ENCODE assay signal across 9 cellular contexts in genomic region chr11:110712643-110713468, GRCh38. TPM values are rescaled to one million over a fixed set of nuclear protein-coding genes. Genes with fewer than 3 reads are reported as not detected.
DNase-seq lines count a peak whose midpoint lies in the region; ATAC-seq and TF ChIP-seq lines count a peak whose summit lies in the region.
"Had no signal": no experiment of that assay in that cellular context is flagged by ENCODE, and none has a peak within 500 bp of the region (broad histone marks: within the 10 kb centered on the region; RNA-seq: fewer than 3 reads in every experiment).

No MANE protein-coding gene starts in this region.

- H3K9me3 Mint-ChIP-seq in activated T-cell treated with anti-CD3 and anti-CD28 coated beads, Interleukin-2, amount 50 U/mL, for 24 hours = no peaks in the 10 kb centered on the region
- no peaks in the 10 kb centered on the region for H3K9me3 Mint-ChIP-seq in dendritic cell treated with granulocyte-macrophage colony-stimulating factor and Interleukin-4, amounts not matched to agents 40 ng/mL and 50 ng/mL, for 4 days

- ATAC-seq in HG02938 (IDR thresholded peaks at IDR 0.05; ENCODE audit: unreplicated experiment) = peak; percentile 35

- no peak overlapping the region for H3K27ac Mint-ChIP-seq in activated T-cell treated with anti-CD3 and anti-CD28 coated beads, Interleukin-2, amount 50 U/mL, for 24 hours
- no peak overlapping the region for H3K27ac Mint-ChIP-seq in dendritic cell treated with granulocyte-macrophage colony-stimulating factor and Interleukin-4, amounts not matched to agents 40 ng/mL and 50 ng/mL, for 4 days

- DNase-seq in activated T-cell treated with anti-CD3 and anti-CD28 coated beads, Interleukin-2, amount 50 U/mL, for 24 hours = no peak
- DNase-seq in activated T-cell treated with anti-CD3 and anti-CD28 coated beads, Interleukin-2, amount 50 U/mL, for 48 hours = no peak
- no peak for DNase-seq in NT2/D1 (ENCODE audit: low read depth, low spot score)
- no peak for DNase-seq in lower leg skin (ENCODE audit: low spot score in 2 of 2)
- DNase-seq in stomach = no peak
- DNase-seq in SKM-1 treated with dmso at 0.1 percent for 144 hours (lab: John Stamatoyannopoulos, UW; ENCODE audit: unreplicated experiment) = no peak

- H3K9ac ChIP-seq in NT2/D1 (ENCODE audit: insufficient read length, low read depth) = peak overlapping the region; percentile 74

- peaks cover 64% of the 10 kb centered on the region for H3K27me3 Mint-ChIP-seq in activated T-cell treated with anti-CD3 and anti-CD28 coated beads, Interleukin-2, amount 50 U/mL, for 24 hours
- H3K27me3 Mint-ChIP-seq in dendritic cell treated with granulocyte-macrophage colony-stimulating factor and Interleukin-4, amounts not matched to agents 40 ng/mL and 50 ng/mL, for 4 days = peaks cover 63% of the 10 kb centered on the region

- peaks cover 60% of the 10 kb centered on the region for H3K27me3 ChIP-seq in NT2/D1 (ENCODE audit: insufficient read depth, insufficient read length)
- peaks cover 0 to 24% (median 0%) of the 10 kb centered on the region in 3 donors for H3K27me3 ChIP-seq in stomach

- H3K4me3 Mint-ChIP-seq in activated T-cell treated with anti-CD3 and anti-CD28 coated beads, Interleukin-2, amount 50 U/mL, for 24 hours = peak overlapping the region; percentile 50
- peak overlapping the region; percentile 76 for H3K4me3 Mint-ChIP-seq in dendritic cell treated with granulocyte-macrophage colony-stimulating factor and Interleukin-4, amounts not matched to agents 40 ng/mL and 50 ng/mL, for 4 days

- H3K36me3 ChIP-seq in NT2/D1 (ENCODE audit: insufficient read depth, insufficient read length, low read length) = no peaks in the 10 kb centered on the region
- H3K36me3 ChIP-seq in stomach = no peaks in the 10 kb centered on the region

- H3K9me3 ChIP-seq in NT2/D1 (ENCODE audit: insufficient read depth, low read length) = no peaks in the 10 kb centered on the region
- H3K9me3 ChIP-seq in stomach = no peaks in the 10 kb centered on the region

- no peak for TF ChIP-seq CTCF in lower leg skin (IDR thresholded peaks at IDR 0.05)
- no peak for TF ChIP-seq CTCF in stomach (IDR thresholded peaks at IDR 0.05)

- TF ChIP-seq EP300 in stomach (IDR thresholded peaks at IDR 0.05) = no peak

- intact Hi-C loops in dendritic cell treated with granulocyte-macrophage colony-stimulating factor and Interleukin-4, amounts not matched to agents 40 ng/mL and 50 ng/mL, for 4 days (cut with micrococcal nuclease) = no loop called here
- intact Hi-C loops in lower leg skin (cut with DNase I; ENCODE audit: low total_unique reads) (no loop called here), stomach (cut with DNase I; ENCODE audit: low total_unique reads) (no loop called here)

- H3K4me1 Mint-ChIP-seq in activated T-cell treated with anti-CD3 and anti-CD28 coated beads, Interleukin-2, amount 50 U/mL, for 24 hours (ENCODE audit: low read depth) = peaks cover 15% of the 10 kb centered on the region
- H3K4me1 Mint-ChIP-seq in dendritic cell treated with granulocyte-macrophage colony-stimulating factor and Interleukin-4, amounts not matched to agents 40 ng/mL and 50 ng/mL, for 4 days (ENCODE audit: low read depth) = peaks cover 26% of the 10 kb centered on the region

- peak overlapping the region; percentile 71 for H3K4me3 ChIP-seq in NT2/D1 (ENCODE audit: insufficient read length, low read depth)
- peak overlapping the region; percentile 46 for H3K4me3 ChIP-seq in lower leg skin (ENCODE audit: low read depth, poor library complexity, severe bottlenecking)
- H3K4me3 ChIP-seq in stomach = peak overlapping the region; percentile 73 to 82 (median 78)

- TF ChIP-seq POLR2A in lower leg skin (IDR thresholded peaks at IDR 0.05) (no peak), stomach (IDR thresholded peaks at IDR 0.05) (no peak)

- H3K27ac ChIP-seq in stomach = peak overlapping the region; percentile 2 to 89 (median 59)
- H3K27ac ChIP-seq: epithelial cell of prostate had no signal

- H3K36me3 Mint-ChIP-seq in activated T-cell treated with anti-CD3 and anti-CD28 coated beads, Interleukin-2, amount 50 U/mL, for 24 hours (ENCODE audit: low read depth) = no peaks in the 10 kb centered on the region
- no peaks in the 10 kb centered on the region for H3K36me3 Mint-ChIP-seq in dendritic cell treated with granulocyte-macrophage colony-stimulating factor and Interleukin-4, amounts not matched to agents 40 ng/mL and 50 ng/mL, for 4 days (ENCODE audit: low read depth)

- WGBS in lower leg skin, 2 donors = 1 to 2% methylated on average over 33 to 41 of the region's 52 CpGs
- WGBS in stomach, 5 donors = 0 to 2% (median 1%) methylated on average over 23 to 52 of the region's 52 CpGs

- H3K4me1 ChIP-seq in NT2/D1 (ENCODE audit: insufficient read depth, insufficient read length) (no peaks in the 10 kb centered on the region), stomach (peaks cover 0 to 47% (median 36%) of the 10 kb centered on the region in 4 donors)

RNA-seq across cellular contexts. Expression of gene ARHGAP20, which starts 0.6 kb away (rescaled TPM):
- total RNA-seq in lower leg skin (1 to 10 TPM in 3 of 4 donors, under 1 TPM in 1; 0.99 to 2.0 (median 1.7) TPM), stomach (10 to 100 TPM in 1 of 5 donors, 1 to 10 TPM in 3, not detected in 1; 4.2 to 33.9 (median 6.4) TPM)
- polyA plus RNA-seq in stomach = 1 to 10 TPM in 2 of 3 donors, under 1 TPM in 1; 0.80 to 1.4 (median 1.4) TPM
